Comparison of ENCODE assay signal across 8 cellular contexts in genomic region chr12:32533971-32534590, GRCh38.
A peak's percentile ranks its signal among the peaks of the same experiment; 100 is the strongest.
DNase-seq lines count a peak whose midpoint lies in the region; ATAC-seq, FAIRE-seq and TF ChIP-seq lines count a peak whose summit lies in the region.

No MANE protein-coding gene starts in this region.

- no peaks in the 10 kb centered on the region for H3K36me3 Mint-ChIP-seq in astrocyte (ENCODE audit: low read depth, unreplicated experiment)
- H3K36me3 Mint-ChIP-seq in stimulated activated effector memory CD8-positive, alpha-beta T cell treated with anti-CD3 and anti-CD28 coated beads, Interleukin-12 subunit alpha, Interleukin-12 subunit beta, amount 100 ng/mL, for 72 hours: no peaks in the 10 kb centered on the region

- dilution Hi-C loops in IMR-90 (cut with HindIII; ENCODE audit: low sequenced_read_pairs, unreplicated experiment): no loop called here

- H3K79me2 ChIP-seq in astrocyte (ENCODE audit: insufficient read depth, low read length): peaks cover 45% of the 10 kb centered on the region

- CTCF ChIA-PET in IMR-90 (lab: Yijun Ruan, JAX): interaction anchor here (0.6 to 0.9 kb wide), 3 partner anchors 10 to 168 kb away, joined by 3 read pairs; no protein-coding TSS in a partner anchor

- peak; percentile 80 for TF ChIP-seq POLR2A in IMR-90 (IDR thresholded peaks at IDR 0.05; ENCODE audit: low read depth, low read length)

- H3K27ac Mint-ChIP-seq in astrocyte (ENCODE audit: unreplicated experiment): peak overlapping the region; percentile 37
- H3K27ac Mint-ChIP-seq in stimulated activated effector memory CD8-positive, alpha-beta T cell treated with anti-CD3 and anti-CD28 coated beads, Interleukin-12 subunit alpha, Interleukin-12 subunit beta, amount 100 ng/mL, for 72 hours: no peak overlapping the region

- peak overlapping the region; percentile 64; the same call in 1 of the 2 replicates for H3K56ac ChIP-seq in IMR-90 (ENCODE audit: extremely low read depth, insufficient read depth, low read length)

- no peaks in the 10 kb centered on the region for H3K9me3 Mint-ChIP-seq in astrocyte (ENCODE audit: unreplicated experiment)
- H3K9me3 Mint-ChIP-seq in stimulated activated effector memory CD8-positive, alpha-beta T cell treated with anti-CD3 and anti-CD28 coated beads, Interleukin-12 subunit alpha, Interleukin-12 subunit beta, amount 100 ng/mL, for 72 hours: no peaks in the 10 kb centered on the region

- intact Hi-C loops in IMR-90 (cut with micrococcal nuclease): loop anchor here (2.0 to 10.0 kb wide), 3 partner anchors 15 to 149 kb away; no protein-coding TSS in a partner anchor

- H3K9ac ChIP-seq in IMR-90 (ENCODE audit: low read depth, low read length): peak overlapping the region; percentile 21; the same call in 1 of the 2 replicates
- H3K9ac ChIP-seq in astrocyte (ENCODE audit: low read length): peak overlapping the region; percentile 88

- no peak overlapping the region for H4K91ac ChIP-seq in IMR-90 (ENCODE audit: insufficient read depth, low read depth, low read length)

- in situ Hi-C loops in IMR-90 (cut with MboI; ENCODE audit: low sequenced_read_pairs): no loop called here

- H3K4me3 Mint-ChIP-seq in astrocyte (ENCODE audit: unreplicated experiment): peak overlapping the region; percentile 58
- peak overlapping the region; percentile 14 for H3K4me3 Mint-ChIP-seq in stimulated activated effector memory CD8-positive, alpha-beta T cell treated with anti-CD3 and anti-CD28 coated beads, Interleukin-12 subunit alpha, Interleukin-12 subunit beta, amount 100 ng/mL, for 72 hours

- no peak overlapping the region; the same call in 1 of the 2 replicates for H3K14ac ChIP-seq in IMR-90 (replicated peaks; ENCODE audit: low read depth, low read length)

- peaks cover 25% of the 10 kb centered on the region for H3K4me1 Mint-ChIP-seq in astrocyte (ENCODE audit: low read depth, unreplicated experiment)
- no peaks in the 10 kb centered on the region for H3K4me1 Mint-ChIP-seq in stimulated activated effector memory CD8-positive, alpha-beta T cell treated with anti-CD3 and anti-CD28 coated beads, Interleukin-12 subunit alpha, Interleukin-12 subunit beta, amount 100 ng/mL, for 72 hours

- H2AK5ac ChIP-seq in IMR-90 (ENCODE audit: low read depth, low read length): no peak overlapping the region

- TF ChIP-seq CTCF in BE2C (IDR thresholded peaks at IDR 0.05; ENCODE audit: low read depth, low read length): no peak
- no peak for TF ChIP-seq CTCF in IMR-90 (conservative IDR thresholded peaks at IDR 0.05; ENCODE audit: low read depth, low read length)
- no peak for TF ChIP-seq CTCF in astrocyte (IDR thresholded peaks at IDR 0.05; ENCODE audit: insufficient read depth, low read depth, low read length)

- no peaks in the 10 kb centered on the region for H3K27me3 ChIP-seq in BE2C
- H3K27me3 ChIP-seq in IMR-90 (ENCODE audit: control insufficient read depth, insufficient read depth, low read length): no peaks in the 10 kb centered on the region
- no peaks in the 10 kb centered on the region for H3K27me3 ChIP-seq in astrocyte (ENCODE audit: insufficient read depth, low read length)
- H3K27me3 ChIP-seq in effector memory CD4-positive, alpha-beta T cell (replicated peaks; ENCODE audit: control insufficient read depth, insufficient read depth, low read length, poor library complexity, severe bottlenecking): no peaks in the 10 kb centered on the region

- no peak for TF ChIP-seq RAD21 in IMR-90 (IDR thresholded peaks at IDR 0.05; ENCODE audit: low read length)

- H4K8ac ChIP-seq in IMR-90 (ENCODE audit: low read depth in 2 of 2, low read length in 2 of 2): peak overlapping the region in 1 of 2 experiments; percentile 42; a peak in 2 of 4 replicates

- no peak overlapping the region for H2AK9ac ChIP-seq in IMR-90 (replicated peaks; ENCODE audit: low read depth, low read length, poor library complexity)

- FAIRE-seq in astrocyte (lab: Jason Lieb, UNC) (peak; percentile 32), islet of Langerhans (lab: Jason Lieb, UNC) (peak; percentile 95)

- H3K18ac ChIP-seq in IMR-90 (ENCODE audit: low read depth, low read length): peak overlapping the region; percentile 39; the same call in 1 of the 2 replicates

- H3K4me2 ChIP-seq in IMR-90 (ENCODE audit: low read depth, low read length): peak overlapping the region; percentile 94
- peak overlapping the region; percentile 85 for H3K4me2 ChIP-seq in astrocyte (ENCODE audit: low read length)

- H2BK120ac ChIP-seq in IMR-90 (ENCODE audit: low read depth, low read length): peak overlapping the region; percentile 53

- peaks cover 9% of the 10 kb centered on the region for H3K9me1 ChIP-seq in IMR-90 (ENCODE audit: insufficient read depth, low read length)

- H2BK20ac ChIP-seq in IMR-90 (ENCODE audit: low read depth, low read length): peak overlapping the region; percentile 2; the same call in 1 of the 2 replicates

- peak overlapping the region; percentile 72 for H2BK5ac ChIP-seq in IMR-90 (ENCODE audit: low read depth, low read length, poor library complexity, severe bottlenecking)

- peaks cover 7 to 21% of the 10 kb centered on the region in 2 experiments for H3K79me1 ChIP-seq in IMR-90 (ENCODE audit: low read depth in 1 of 2, low read length in 2 of 2)

- no peaks in the 10 kb centered on the region for H3K36me3 ChIP-seq in BE2C
- no peaks in the 10 kb centered on the region for H3K36me3 ChIP-seq in IMR-90 (ENCODE audit: control insufficient read depth, insufficient read depth, low read length)
- no peaks in the 10 kb centered on the region for H3K36me3 ChIP-seq in astrocyte (ENCODE audit: insufficient read depth, low read length)
- H3K36me3 ChIP-seq in effector memory CD4-positive, alpha-beta T cell (ENCODE audit: control insufficient read depth, insufficient read depth, low read length): no peaks in the 10 kb centered on the region

- DNase-seq in BE2C (peak; percentile 35), IMR-90 (peak; percentile 98), astrocyte (ENCODE audit: low read depth) (peak; percentile 97)
- DNase-seq in stimulated activated effector memory CD8-positive, alpha-beta T cell treated with anti-CD3 and anti-CD28 coated beads, Interleukin-12 subunit alpha, Interleukin-12 subunit beta, amount 100 ng/mL, for 72 hours (ENCODE audit: low spot score in 2 of 2): no peak
- DNase-seq in effector memory CD4-positive, alpha-beta T cell: no peak

- H3K4me3 ChIP-seq in BE2C (ENCODE audit: low read depth, low read length) (peak overlapping the region; percentile 43), IMR-90 (ENCODE audit: insufficient read depth, low read depth, low read length) (peak overlapping the region; percentile 50), astrocyte (ENCODE audit: insufficient read depth, low read depth, low read length) (peak overlapping the region; percentile 71)
- H3K4me3 ChIP-seq in effector memory CD4-positive, alpha-beta T cell (ENCODE audit: insufficient read depth, low read depth, low read length, poor library complexity, severe bottlenecking): no peak overlapping the region

- ATAC-seq in GM19397 (IDR thresholded peaks at IDR 0.05; ENCODE audit: unreplicated experiment) (peak; percentile 72), IMR-90 (ENCODE audit: low read depth) (peak; percentile 90), HG03469 (IDR thresholded peaks at IDR 0.05; ENCODE audit: unreplicated experiment) (no peak)
- no peak for ATAC-seq in stimulated activated effector memory CD8-positive, alpha-beta T cell treated with anti-CD3 and anti-CD28 coated beads, Interleukin-12 subunit alpha, Interleukin-12 subunit beta, amount 100 ng/mL, for 72 hours

- WGBS in IMR-90 (ENCODE audit: extremely low coverage in 2 of 2, insufficient read length in 1 of 2), 2 experiments: no CpG with 5 or more reads among the region's 6 CpGs

- no TSS peak for BruUV-seq in IMR-90 (replicated peaks; lab: Mats Ljungman, UMichigan)

- H3K27ac ChIP-seq in IMR-90 (ENCODE audit: insufficient read depth, low read length): peak overlapping the region; percentile 6; the same call in 1 of the 2 replicates
- peak overlapping the region; percentile 84 for H3K27ac ChIP-seq in astrocyte (ENCODE audit: low read depth, low read length)
- H3K27ac ChIP-seq in effector memory CD4-positive, alpha-beta T cell (ENCODE audit: insufficient read depth, low read length, poor library complexity, severe bottlenecking): no peak overlapping the region

- no peak overlapping the region for H2BK15ac ChIP-seq in IMR-90 (ENCODE audit: low read depth, low read length)

- H3K23ac ChIP-seq in IMR-90 (ENCODE audit: low read depth, low read length): peak overlapping the region; percentile 32; the same call in 1 of the 2 replicates

- no peak overlapping the region for H4K5ac ChIP-seq in IMR-90 (ENCODE audit: low read depth, low read length)

- POLR2A ChIA-PET in IMR-90 (lab: Charles Lee; ENCODE audit: unreplicated experiment): interaction anchor here (0.6 to 0.8 kb wide), 2 partner anchors 14 to 73 kb away, joined by 3 to 8 read pairs; no protein-coding TSS in a partner anchor

- H3K4me1 ChIP-seq in BE2C: peaks cover 8% of the 10 kb centered on the region
- H3K4me1 ChIP-seq in IMR-90 (ENCODE audit: control insufficient read depth, insufficient read depth, low read length): peaks cover 4% of the 10 kb centered on the region
- H3K4me1 ChIP-seq in astrocyte (ENCODE audit: insufficient read depth, low read length): peaks cover 5% of the 10 kb centered on the region
- no peaks in the 10 kb centered on the region for H3K4me1 ChIP-seq in effector memory CD4-positive, alpha-beta T cell (ENCODE audit: control insufficient read depth, insufficient read depth, low read length, poor library complexity, severe bottlenecking)

- H2AFZ ChIP-seq in IMR-90 (replicated peaks; ENCODE audit: low read length, poor library complexity) (peak overlapping the region; percentile 53), astrocyte (ENCODE audit: low read depth, low read length) (no peak overlapping the region)

- H3K9me3 ChIP-seq in BE2C (no peaks in the 10 kb centered on the region), IMR-90 (ENCODE audit: control insufficient read depth, insufficient read depth, low read length) (no peaks in the 10 kb centered on the region), astrocyte (ENCODE audit: insufficient read depth, low read depth, low read length) (no peaks in the 10 kb centered on the region)
- H3K9me3 ChIP-seq in effector memory CD4-positive, alpha-beta T cell (ENCODE audit: control insufficient read depth, low read length): no peaks in the 10 kb centered on the region

- peaks cover 6% of the 10 kb centered on the region; the same call in 1 of the 2 replicates for H4K20me1 ChIP-seq in IMR-90 (ENCODE audit: insufficient read depth, low read length)
- H4K20me1 ChIP-seq in astrocyte (ENCODE audit: insufficient read depth, low read length): peaks cover 9% of the 10 kb centered on the region

- peak overlapping the region; percentile 83; the same call in 1 of the 2 replicates for H3K4ac ChIP-seq in IMR-90 (ENCODE audit: low read depth, low read length)

- H3K27me3 Mint-ChIP-seq in astrocyte (ENCODE audit: low read depth, unreplicated experiment): no peaks in the 10 kb centered on the region

TF ChIP-seq in IMR-90, 13 proteins besides CTCF, POLR2A, EP300 and RAD21 (continues in another document):
- TF ChIP-seq NFE2L2 (IDR thresholded peaks at IDR 0.05; ENCODE audit: low read depth, low read length): no peak
- peak; percentile 45 for TF ChIP-seq BHLHE40 (IDR thresholded peaks at IDR 0.05; ENCODE audit: low read depth, low read length)
- TF ChIP-seq CEBPB (IDR thresholded peaks at IDR 0.05; ENCODE audit: low read depth, low read length): peak; percentile 74

Comparison
In these comparisons a context has a peak if more than half of its experiments do, and no peak if none do; other contexts are left out.
1. DNase-seq: peak in BE2C (single experiment), IMR-90 (single experiment) and astrocyte (single experiment); none in stimulated activated effector memory CD8-positive, alpha-beta T cell treated with anti-CD3 and anti-CD28 coated beads, Interleukin-12 subunit alpha, Interleukin-12 subunit beta, amount 100 ng/mL, for 72 hours (0 of 2) and effector memory CD4-positive, alpha-beta T cell (0 of 3).
2. ATAC-seq: peak in GM19397 (single experiment) and IMR-90 (single experiment); none in stimulated activated effector memory CD8-positive, alpha-beta T cell treated with anti-CD3 and anti-CD28 coated beads, Interleukin-12 subunit alpha, Interleukin-12 subunit beta, amount 100 ng/mL, for 72 hours (single experiment) and HG03469 (single experiment).